8 cellular contexts compared by ENCODE assay signal in genomic region chr9:8895498-8896224, GRCh38.
DNase-seq lines count a peak whose midpoint lies in the region; TF ChIP-seq lines count a peak whose summit lies in the region.

No MANE protein-coding gene starts in this region.

- H3K36me3 Mint-ChIP-seq in osteocyte (ENCODE audit: unreplicated experiment) = no peaks in the 10 kb centered on the region

- no peaks in the 10 kb centered on the region for H3K36me3 ChIP-seq in BJ (ENCODE audit: control insufficient read depth, insufficient read depth, low read length)
- H3K36me3 ChIP-seq in PC-9 (ENCODE audit: low read depth) = no peaks in the 10 kb centered on the region
- H3K36me3 ChIP-seq in MG63 = no peaks in the 10 kb centered on the region

- H3K79me2 ChIP-seq in PC-9 (ENCODE audit: low read depth) = no peaks in the 10 kb centered on the region

- H3K27me3 ChIP-seq in BJ (ENCODE audit: control insufficient read depth, insufficient read depth, low read length) (no peaks in the 10 kb centered on the region), PC-9 (ENCODE audit: insufficient read depth, low read depth) (no peaks in the 10 kb centered on the region), MG63 (no peaks in the 10 kb centered on the region)

- no peak overlapping the region for H3K4me2 ChIP-seq in PC-9

- no peaks in the 10 kb centered on the region for H3K4me1 Mint-ChIP-seq in osteocyte (ENCODE audit: unreplicated experiment)

- no peak overlapping the region for H3K27ac Mint-ChIP-seq in osteocyte (ENCODE audit: unreplicated experiment)

- no peaks in the 10 kb centered on the region for H3K9me3 ChIP-seq in PC-9 (ENCODE audit: insufficient read depth, low read depth)
- no peaks in the 10 kb centered on the region for H3K9me3 ChIP-seq in MG63

- H3K9me3 Mint-ChIP-seq in osteocyte (ENCODE audit: unreplicated experiment) = no peaks in the 10 kb centered on the region

- no peak overlapping the region for H3K4me3 ChIP-seq in BJ (ENCODE audit: low read depth, low read length)
- H3K4me3 ChIP-seq in PC-9 = no peak overlapping the region
- no peak overlapping the region for H3K4me3 ChIP-seq in fibroblast of mammary gland (ENCODE audit: control insufficient read depth, low read depth, low read length)
- H3K4me3 ChIP-seq in MG63 = no peak overlapping the region

- peak; percentile 23 for TF ChIP-seq CTCF in BJ (IDR thresholded peaks at IDR 0.05; ENCODE audit: insufficient read depth, low read depth, low read length)
- peak; percentile 38; the same call in 1 of the 2 replicates for TF ChIP-seq CTCF in PC-9 (conservative IDR thresholded peaks at IDR 0.05)
- peak; percentile 70 for TF ChIP-seq CTCF in fibroblast of mammary gland (conservative IDR thresholded peaks at IDR 0.05; ENCODE audit: control insufficient read depth, insufficient read depth, low read depth, low read length)
- peak; percentile 78 for TF ChIP-seq CTCF in osteocyte (IDR thresholded peaks at IDR 0.05)

- peaks cover 14% of the 10 kb centered on the region for H3K27me3 Mint-ChIP-seq in osteocyte (ENCODE audit: unreplicated experiment)

- no peak overlapping the region for H2AFZ ChIP-seq in PC-9

- H3K4me1 ChIP-seq in PC-9 (replicated peaks; ENCODE audit: insufficient read depth) = no peaks in the 10 kb centered on the region

- no peak overlapping the region for H3K27ac ChIP-seq in PC-9

- no peak overlapping the region for H3K4me3 Mint-ChIP-seq in osteocyte (ENCODE audit: unreplicated experiment)

- DNase-seq in BJ (ENCODE audit: low read depth) = no peak
- DNase-seq in HuH-7 (ENCODE audit: low spot score) = peak; percentile 6
- DNase-seq in PC-9 = no peak
- DNase-seq in fibroblast of mammary gland (ENCODE audit: low read depth) = peak; percentile 62
- DNase-seq in osteocyte (ENCODE audit: extremely low spot score, unreplicated experiment) = no peak
- no peak for DNase-seq in MG63
- DNase-seq in NK-92 treated with Interleukin-12 subunit alpha and Interleukin-12 subunit beta, amount 100 ng/mL, for 24 hours (lab: John Stamatoyannopoulos, UW) = no peak
- no peak for DNase-seq in ecto neural progenitor cell (ENCODE audit: low spot score)

- CTCF ChIA-PET in BJ (lab: Yijun Ruan, JAX) (no interaction called here), PC-9 (lab: Charles Lee) (no interaction called here)

- no TSS peak for BruUV-seq in PC-9 (replicated peaks; lab: Mats Ljungman, UMichigan)

- H3F3A ChIP-seq in PC-9 (ENCODE audit: insufficient read depth, low read depth) = no peaks in the 10 kb centered on the region

- POLR2A ChIA-PET in BJ (lab: Charles Lee) = no interaction called here
- POLR2A ChIA-PET in PC-9 (lab: Charles Lee; ENCODE audit: unreplicated experiment) = no interaction called here

- intact Hi-C loops in PC-9 (cut with micrococcal nuclease; ENCODE audit: unreplicated experiment) = no loop called here

- H4K20me1 ChIP-seq in PC-9 (ENCODE audit: insufficient read depth) = no peaks in the 10 kb centered on the region

- H3K9me2 ChIP-seq in PC-9 (ENCODE audit: insufficient read depth) = no peaks in the 10 kb centered on the region

Comparison
In these comparisons a context has a peak if more than half of its experiments do, and no peak if none do; other contexts are left out.
1. DNase-seq: peak in HuH-7 (single experiment) and fibroblast of mammary gland (single experiment); none in BJ (single experiment), PC-9 (0 of 2), osteocyte (single experiment), MG63 (single experiment), NK-92 treated with Interleukin-12 subunit alpha and Interleukin-12 subunit beta, amount 100 ng/mL, for 24 hours (single experiment) and ecto neural progenitor cell (single experiment).
2. CTCF ChIP-seq: peak in every context shown above with its lines; median percentile 78 in osteocyte; 70 in fibroblast of mammary gland; 38 in PC-9; 23 in BJ.